2 cellular contexts compared by ENCODE assay signal in the genomic region with DNA sequence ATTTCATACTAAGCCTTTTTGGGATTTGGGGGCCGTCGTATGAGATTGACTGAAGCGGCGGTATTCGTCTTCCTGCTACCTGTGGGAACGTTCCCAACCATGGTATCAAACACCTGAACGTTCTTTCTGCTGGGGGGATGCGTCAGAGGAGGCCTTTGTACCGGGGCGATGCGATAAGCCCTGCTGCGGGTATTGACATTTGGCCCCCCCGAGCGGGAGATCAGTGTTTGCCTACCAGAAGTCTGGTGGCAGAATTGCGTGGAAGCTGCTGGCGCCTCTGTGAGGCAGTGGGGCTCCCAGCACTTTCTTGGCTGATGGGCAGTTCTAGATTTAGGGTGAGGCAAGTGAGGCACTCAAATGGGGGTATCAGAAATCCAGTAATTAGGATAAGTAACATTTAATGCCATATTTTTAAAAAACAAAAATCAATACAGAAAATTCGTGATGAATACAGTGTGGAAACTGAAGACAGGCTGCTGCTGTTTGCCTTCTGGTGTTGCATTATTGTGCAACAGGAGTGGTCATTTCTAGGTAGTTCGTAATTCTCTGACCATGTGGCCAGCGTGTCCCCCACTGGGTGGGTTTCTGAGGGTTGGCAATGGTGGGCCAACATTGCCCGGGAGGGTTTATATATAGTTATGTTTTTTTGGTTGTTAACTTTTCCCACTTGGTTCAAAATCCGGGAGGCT.
A peak's percentile ranks its signal among the peaks of the same experiment; 100 is the strongest.
TF ChIP-seq lines count a peak whose summit lies in the region.

No MANE protein-coding gene starts in this region.

TF ChIP-seq in IMR-90, 13 proteins besides CTCF, POLR2A, EP300 and RAD21:
- peak; percentile 62 for TF ChIP-seq CEBPB (IDR thresholded peaks at IDR 0.05; ENCODE audit: low read depth, low read length)
- TF ChIP-seq SMC3 (IDR thresholded peaks at IDR 0.05; ENCODE audit: low read depth, low read length) = no peak
- TF ChIP-seq RFX5 (IDR thresholded peaks at IDR 0.05; ENCODE audit: low read depth, low read length) = no peak
- TF ChIP-seq RCOR1 (IDR thresholded peaks at IDR 0.05; ENCODE audit: insufficient replicate concordance, low read length) = no peak
- no peak for TF ChIP-seq FOS (IDR thresholded peaks at IDR 0.05; ENCODE audit: low read depth, low read length)
- TF ChIP-seq NFE2L2 (IDR thresholded peaks at IDR 0.05; ENCODE audit: low read depth, low read length) = no peak
- TF ChIP-seq, protein P1, sequence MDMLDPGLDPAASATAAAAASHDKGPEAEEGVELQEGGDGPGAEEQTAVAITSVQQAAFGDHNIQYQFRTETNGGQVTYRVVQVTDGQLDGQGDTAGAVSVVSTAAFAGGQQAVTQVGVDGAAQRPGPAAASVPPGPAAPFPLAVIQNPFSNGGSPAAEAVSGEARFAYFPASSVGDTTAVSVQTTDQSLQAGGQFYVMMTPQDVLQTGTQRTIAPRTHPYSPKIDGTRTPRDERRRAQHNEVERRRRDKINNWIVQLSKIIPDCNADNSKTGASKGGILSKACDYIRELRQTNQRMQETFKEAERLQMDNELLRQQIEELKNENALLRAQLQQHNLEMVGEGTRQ (IDR thresholded peaks at IDR 0.05; ENCODE audit: low read depth, low read length) = no peak

TF ChIP-seq in K562, 482 proteins besides CTCF, POLR2A, EP300 and RAD21:
- TF ChIP-seq POLR3A (IDR thresholded peaks at IDR 0.05; ENCODE audit: borderline replicate concordance, extremely low read depth, insufficient read depth, insufficient read length) (no peak), ZNF23 (CRISPR knock-in tag; IDR thresholded peaks at IDR 0.05) (no peak), CEBPB (tag; IDR thresholded peaks at IDR 0.05) (peak; percentile 51)
- TF ChIP-seq, protein P2, sequence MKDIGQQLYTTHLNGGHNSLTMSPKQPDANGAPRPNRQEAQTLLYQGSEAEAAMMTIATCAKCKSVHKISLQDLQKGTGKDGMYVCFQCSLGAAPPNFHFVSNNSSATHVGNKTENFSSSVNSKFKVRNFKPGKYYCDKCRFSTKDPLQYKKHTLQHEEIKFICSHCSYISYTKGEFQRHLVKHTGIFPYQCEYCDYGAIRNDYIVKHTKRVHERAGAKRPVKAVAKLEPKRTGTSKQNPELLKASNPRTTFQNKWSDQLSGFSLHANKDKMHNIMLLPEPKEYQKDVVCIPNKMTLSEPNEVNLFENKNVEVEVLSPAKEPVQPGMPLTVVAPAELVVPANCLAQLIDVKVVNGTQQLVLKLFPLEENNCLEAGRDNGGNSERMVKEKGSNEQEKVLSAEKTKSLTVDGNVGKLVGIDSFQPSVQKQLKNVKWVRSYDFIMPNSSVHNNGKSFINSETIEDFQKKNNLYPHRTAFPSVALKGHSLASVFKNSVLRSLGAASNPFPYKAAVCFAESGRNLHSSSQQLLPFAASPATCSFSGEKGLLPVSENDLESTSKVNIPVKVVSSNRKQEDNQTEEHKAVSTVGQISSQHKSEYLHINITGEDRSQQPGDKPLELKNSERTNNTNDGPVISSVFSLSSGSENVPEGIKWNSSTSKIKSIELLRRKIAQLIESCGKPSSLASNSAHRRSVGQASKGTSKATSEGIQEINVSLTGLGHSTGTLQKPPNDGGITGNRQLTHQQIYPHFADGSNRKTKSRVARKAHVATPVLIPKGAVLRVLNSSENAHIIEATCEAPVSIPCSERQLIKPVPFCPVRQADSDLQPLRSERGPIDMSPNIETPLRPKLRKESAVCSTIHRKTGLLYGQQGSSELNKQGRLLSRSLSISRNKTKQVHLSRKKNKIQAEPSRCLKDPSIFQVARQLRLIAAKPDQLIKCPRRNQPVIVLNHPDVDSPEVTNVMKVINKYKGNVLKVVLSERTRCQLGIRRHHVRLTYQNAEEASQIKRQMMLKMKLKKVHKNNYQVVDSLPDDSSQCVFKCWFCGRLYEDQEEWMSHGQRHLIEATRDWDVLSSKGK (CRISPR knock-in tag; IDR thresholded peaks at IDR 0.05) = no peak
